ENCODE assay signal across 10 cellular contexts in genomic region chr2:161992526-161992925, GRCh38.
DNase-seq lines count a peak whose midpoint lies in the region; ATAC-seq, FAIRE-seq and TF ChIP-seq lines count a peak whose summit lies in the region.
"Had no signal": no experiment of that assay in that cellular context is flagged by ENCODE, and none has a peak within 500 bp of the region (broad histone marks: within the 10 kb centered on the region; RNA-seq: fewer than 3 reads in every experiment).

No MANE protein-coding gene starts in this region.

- peak; percentile 82 for ATAC-seq in stimulated activated memory B cell treated with anti-CD40 and anti-IgM and Interleukin-4, amounts not matched to agents 10 μg/mL and 1 μg/mL and 100 μg/mL, for 72 hours
- no peak for ATAC-seq in esophagus mucosa
- no peak for ATAC-seq in left lobe of liver

- H3K4me3 ChIP-seq in BLaER1 treated with 17β-estradiol and CSF1 and Interleukin-3, amounts not matched to agents 10 nM and 100 nM = peak overlapping the region in 1 of 10 experiments; percentile 4; a peak in 1 of 20 replicates
- no peak overlapping the region for H3K4me3 ChIP-seq in GM23248
- H3K4me3 ChIP-seq in astrocyte of the spinal cord (ENCODE audit: low read depth, low read length) = no peak overlapping the region

- H3K27ac Mint-ChIP-seq in stimulated activated memory B cell treated with anti-CD40 and anti-IgM and Interleukin-4, amounts not matched to agents 10 μg/mL and 1 μg/mL and 100 μg/mL, for 72 hours = peak overlapping the region; percentile 24

- H3K9ac ChIP-seq in BLaER1 treated with 17β-estradiol and CSF1 and Interleukin-3, amounts not matched to agents 10 nM and 100 nM = peak overlapping the region in 2 of 11 experiments; percentile 35 to 39; a peak in 2 of 22 replicates
- no peak overlapping the region for H3K9ac ChIP-seq in GM23248
- H3K9ac ChIP-seq: parathyroid adenoma had no signal

- peak overlapping the region; percentile 44 for H3K4me3 Mint-ChIP-seq in stimulated activated memory B cell treated with anti-CD40 and anti-IgM and Interleukin-4, amounts not matched to agents 10 μg/mL and 1 μg/mL and 100 μg/mL, for 72 hours

- H3K27ac ChIP-seq in BLaER1 treated with 17β-estradiol and CSF1 and Interleukin-3, amounts not matched to agents 10 nM and 100 nM = peak overlapping the region in 2 of 11 experiments; percentile 14 to 17; a peak in 2 of 22 replicates
- H3K27ac ChIP-seq in GM23248 = no peak overlapping the region
- H3K27ac ChIP-seq: C4-2B, parathyroid adenoma had no signal

- no peak for FAIRE-seq in frontal cortex (lab: Jason Lieb, UNC)

- H3K27me3 Mint-ChIP-seq in stimulated activated memory B cell treated with anti-CD40 and anti-IgM and Interleukin-4, amounts not matched to agents 10 μg/mL and 1 μg/mL and 100 μg/mL, for 72 hours = peaks cover 19% of the 10 kb centered on the region

- 52 to 58% methylated on average over 3 of the region's 3 CpGs for WGBS in GM23248 (ENCODE audit: low coverage in 1 of 2, low lambda C conversion rate in 2 of 2, missing lambda C conversion rate in 2 of 2), 2 experiments

- H3K9me3 ChIP-seq in BLaER1 treated with 17β-estradiol and CSF1 and Interleukin-3, amounts not matched to agents 10 nM and 100 nM (replicated peaks in 1 of 11) = no peaks in the 10 kb centered on the region
- no peaks in the 10 kb centered on the region for H3K9me3 ChIP-seq in GM23248 (ENCODE audit: low read depth)

- no peaks in the 10 kb centered on the region for H4K20me1 ChIP-seq in BLaER1 treated with 17β-estradiol and CSF1 and Interleukin-3, amounts not matched to agents 10 nM and 100 nM
- H4K20me1 ChIP-seq in GM23248 (ENCODE audit: insufficient read depth) = no peaks in the 10 kb centered on the region

- no peaks in the 10 kb centered on the region for H3K36me3 Mint-ChIP-seq in stimulated activated memory B cell treated with anti-CD40 and anti-IgM and Interleukin-4, amounts not matched to agents 10 μg/mL and 1 μg/mL and 100 μg/mL, for 72 hours

- no peak for TF ChIP-seq CTCF in astrocyte of the spinal cord (IDR thresholded peaks at IDR 0.05; ENCODE audit: low read depth, low read length)

- in situ Hi-C loops in GM23248 (cut with MboI) = no loop called here
- in situ Hi-C loops in astrocyte of the spinal cord (cut with HindIII; ENCODE audit: low sequenced_read_pairs) = no loop called here

- H3F3A ChIP-seq in GM23248 (ENCODE audit: insufficient read depth) = 0 out of 2 replicates have a peak, but pooled peaks cover 7% of the 10 kb centered on the region

- H3K4me2 ChIP-seq in BLaER1 treated with 17β-estradiol and CSF1 and Interleukin-3, amounts not matched to agents 10 nM and 100 nM = peak overlapping the region; percentile 45 to 78 (median 61)
- no peak overlapping the region for H3K4me2 ChIP-seq in GM23248 (ENCODE audit: unreplicated experiment)

- no peaks in the 10 kb centered on the region for H3K9me2 ChIP-seq in GM23248 (ENCODE audit: insufficient read depth)

- no peaks in the 10 kb centered on the region for H3K9me3 Mint-ChIP-seq in stimulated activated memory B cell treated with anti-CD40 and anti-IgM and Interleukin-4, amounts not matched to agents 10 μg/mL and 1 μg/mL and 100 μg/mL, for 72 hours

- no peaks in the 10 kb centered on the region for H3K27me3 ChIP-seq in BLaER1 treated with 17β-estradiol and CSF1 and Interleukin-3, amounts not matched to agents 10 nM and 100 nM
- H3K27me3 ChIP-seq in GM23248 (replicated peaks; ENCODE audit: insufficient read depth) = no peaks in the 10 kb centered on the region

- no peak for DNase-seq in GM23248
- peak; percentile 15 for DNase-seq in T follicular helper cell (ENCODE audit: low read depth)
- peak; percentile 30 for DNase-seq in astrocyte of the spinal cord (ENCODE audit: low read depth, low spot score)
- no peak for DNase-seq in frontal cortex (ENCODE audit: low spot score in 2 of 2)
- no peak for DNase-seq in left lobe of liver (ENCODE audit: low spot score)

- H3K79me2 ChIP-seq in GM23248 (ENCODE audit: insufficient read depth) = no peaks in the 10 kb centered on the region
- H3K79me2 ChIP-seq: parathyroid adenoma had no signal

- H3K36me3 ChIP-seq in BLaER1 treated with 17β-estradiol and CSF1 and Interleukin-3, amounts not matched to agents 10 nM and 100 nM = no peaks in the 10 kb centered on the region
- H3K36me3 ChIP-seq in GM23248 (ENCODE audit: low read depth) = no peaks in the 10 kb centered on the region

- H3K4me1 Mint-ChIP-seq in stimulated activated memory B cell treated with anti-CD40 and anti-IgM and Interleukin-4, amounts not matched to agents 10 μg/mL and 1 μg/mL and 100 μg/mL, for 72 hours = peaks cover 13% of the 10 kb centered on the region

- peak overlapping the region; percentile 3; the same call in 1 of the 2 replicates for H2AFZ ChIP-seq in GM23248
- H2AFZ ChIP-seq: parathyroid adenoma had no signal

- peaks cover 8 to 66% (median 14%) of the 10 kb centered on the region in 10 experiments; a peak in 19 of 20 replicates for H3K4me1 ChIP-seq in BLaER1 treated with 17β-estradiol and CSF1 and Interleukin-3, amounts not matched to agents 10 nM and 100 nM
- peaks cover 17% of the 10 kb centered on the region for H3K4me1 ChIP-seq in GM23248 (ENCODE audit: insufficient read depth)
- H3K4me1 ChIP-seq: parathyroid adenoma had no signal

Comparison
In these comparisons a context has a peak if more than half of its experiments do, and no peak if none do; other contexts are left out.
1. DNase-seq: peak in T follicular helper cell (single experiment) and astrocyte of the spinal cord (single experiment); none in GM23248 (single experiment), frontal cortex (0 of 2) and left lobe of liver (single experiment).